8 cellular contexts compared by ENCODE assay signal in genomic region chr17:78186689-78187595, GRCh38. TPM values are rescaled to one million over a fixed set of nuclear protein-coding genes. Genes with fewer than 3 reads are reported as not detected.
DNase-seq lines count a peak whose midpoint lies in the region; ATAC-seq, FAIRE-seq and TF ChIP-seq lines count a peak whose summit lies in the region.

A gene with protein sequence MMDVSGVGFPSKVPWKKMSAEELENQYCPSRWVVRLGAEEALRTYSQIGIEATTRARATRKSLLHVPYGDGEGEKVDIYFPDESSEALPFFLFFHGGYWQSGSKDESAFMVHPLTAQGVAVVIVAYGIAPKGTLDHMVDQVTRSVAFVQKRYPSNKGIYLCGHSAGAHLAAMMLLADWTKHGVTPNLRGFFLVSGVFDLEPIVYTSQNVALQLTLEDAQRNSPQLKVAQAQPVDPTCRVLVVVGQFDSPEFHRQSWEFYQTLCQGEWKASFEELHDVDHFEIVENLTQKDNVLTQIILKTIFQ (plus strand): TSS chr17:78187362. CDS start chr17:78187371, 9 bp downstream.
A gene with protein sequence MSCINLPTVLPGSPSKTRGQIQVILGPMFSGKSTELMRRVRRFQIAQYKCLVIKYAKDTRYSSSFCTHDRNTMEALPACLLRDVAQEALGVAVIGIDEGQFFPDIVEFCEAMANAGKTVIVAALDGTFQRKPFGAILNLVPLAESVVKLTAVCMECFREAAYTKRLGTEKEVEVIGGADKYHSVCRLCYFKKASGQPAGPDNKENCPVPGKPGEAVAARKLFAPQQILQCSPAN (minus strand): TSS chr17:78187052. CDS start chr17:78186994, 58 bp downstream.

- H3K4me1 ChIP-seq in A549 (peaks cover 32% of the 10 kb centered on the region), iPS-18a (ENCODE audit: control insufficient read depth, low read depth, low read length) (no peaks in the 10 kb centered on the region), skeletal muscle tissue (ENCODE audit: control insufficient read depth in 3 of 3, insufficient read depth in 3 of 3, low read length in 3 of 3) (peaks cover 9 to 17% (median 10%) of the 10 kb centered on the region in 3 donors)

- ATAC-seq in A549: peak; percentile 93 to 94
- peak; percentile 82 for ATAC-seq in GM18520 (IDR thresholded peaks at IDR 0.05; ENCODE audit: unreplicated experiment)
- ATAC-seq in HG03064 (IDR thresholded peaks at IDR 0.05; ENCODE audit: low read depth, unreplicated experiment): peak; percentile 77

- peak; percentile 95 for TF ChIP-seq POLR2A in A549 (IDR thresholded peaks at IDR 0.05; ENCODE audit: low read length)

- H3K9me3 ChIP-seq in A549 (no peaks in the 10 kb centered on the region), iPS-18a (ENCODE audit: control insufficient read depth, low read depth, low read length) (no peaks in the 10 kb centered on the region), skeletal muscle tissue (ENCODE audit: control insufficient read depth in 3 of 3, low read length in 3 of 3) (no peaks in the 10 kb centered on the region)

- H3K27me3 ChIP-seq in iPS-18a (ENCODE audit: control insufficient read depth, insufficient read depth, low read length): no peaks in the 10 kb centered on the region
- H3K27me3 ChIP-seq in skeletal muscle tissue (ENCODE audit: control insufficient read depth in 3 of 3, insufficient read depth in 3 of 3, low read length in 3 of 3): no peaks in the 10 kb centered on the region

- TF ChIP-seq RAD21 in A549 (conservative IDR thresholded peaks at IDR 0.05 in 1 of 2, IDR thresholded peaks at IDR 0.05 in 1 of 2): peak in 1 of 2 experiments; percentile 29; a peak in 1 of 5 replicates

- H3K4me3 ChIP-seq in A549: peak within 1 kb of the TSS; percentile 72
- peak within 1 kb of the TSS; percentile 92 for H3K4me3 ChIP-seq in iPS-18a (ENCODE audit: low read length)
- H3K4me3 ChIP-seq in skeletal muscle tissue (ENCODE audit: low read length in 3 of 3): peak within 1 kb of the TSS; percentile 75 to 84 (median 81)

- H3K27ac ChIP-seq in A549 (peak within 1 kb of the TSS; percentile 82 to 88), iPS-18a (ENCODE audit: low read length) (no peak within 1 kb of the TSS), skeletal muscle tissue (ENCODE audit: low read depth, low read length) (peak within 1 kb of the TSS; percentile 58)

- H3K9ac ChIP-seq in iPS-18a (ENCODE audit: low read length) (peak within 1 kb of the TSS; percentile 90), skeletal muscle tissue (ENCODE audit: low read depth in 1 of 3, low read length in 3 of 3) (peak within 1 kb of the TSS in 2 of 3 donors; percentile 62 to 77)

- WGBS in A549 (ENCODE audit: missing lambda C conversion rate): 2% methylated on average over 33 of the region's 57 CpGs

- no peak for FAIRE-seq in A549 (lab: Jason Lieb, UNC)

- peak within 1 kb of the TSS; percentile 91 for H3K4me2 ChIP-seq in A549

- DNase-seq in A549 (ENCODE audit: low read depth in 1 of 2, low spot score in 1 of 2) (peak; percentile 99 to 100), NCI-H2107 treated with DMSO at 0.1 percent for 48 hours (lab: John Stamatoyannopoulos, UW; ENCODE audit: unreplicated experiment) (peak; percentile 86), UCSD-AML1 (lab: John Stamatoyannopoulos, UW; ENCODE audit: unreplicated experiment) (peak; percentile 98), brain pericyte (ENCODE audit: low read depth, low spot score) (peak; percentile 94)

- CTCF ChIA-PET in A549 (lab: Yijun Ruan, JAX): interaction anchor here (0.6 to 7.2 kb wide), 36 partner anchors 12 to 495 kb away, joined by 3 to 105 read pairs (median 4); partner anchors contain the start of genes BIRC5 and TMC6

- peak; percentile 89 for TF ChIP-seq CTCF in A549 (IDR thresholded peaks at IDR 0.05)

- POLR2A ChIA-PET in A549 (lab: Yijun Ruan, JAX): interaction anchor here (0.5 to 2.1 kb wide), 7 partner anchors 10 to 1570 kb away, joined by 3 to 5 read pairs (median 4); no protein-coding TSS in a partner anchor

- TF ChIP-seq EP300 in A549 (IDR thresholded peaks at IDR 0.05): no peak

- H3K36me3 ChIP-seq in iPS-18a (ENCODE audit: control insufficient read depth, low read depth, low read length) (peaks cover 31% of the 10 kb centered on the region), skeletal muscle tissue (ENCODE audit: control insufficient read depth in 3 of 3, insufficient read depth in 3 of 3, low read length in 3 of 3) (peaks cover 0 to 5% (median 4%) of the 10 kb centered on the region in 3 donors)

TF ChIP-seq in A549, 52 proteins besides CTCF, POLR2A, EP300 and RAD21 (continues in another document):
- TF ChIP-seq CHD2 (IDR thresholded peaks at IDR 0.05; ENCODE audit: low read length, partially characterized antibody) (no peak), CBX2 (IDR thresholded peaks at IDR 0.05; ENCODE audit: borderline replicate concordance, low read depth) (no peak), MYC (IDR thresholded peaks at IDR 0.05; ENCODE audit: borderline replicate concordance, low read length) (peak; percentile 92; the same call in 1 of the 2 replicates), NPAS2 (CRISPR knock-in tag; IDR thresholded peaks at IDR 0.05; ENCODE audit: borderline replicate concordance) (no peak), CEBPB (IDR thresholded peaks at IDR 0.05) (no peak; a peak in 1 of 4 replicates), JUNB (IDR thresholded peaks at IDR 0.05) (no peak), HOXA7 (CRISPR knock-in tag; IDR thresholded peaks at IDR 0.05) (no peak), RNF2 (IDR thresholded peaks at IDR 0.05; ENCODE audit: borderline replicate concordance, low read depth) (no peak), ELK1 (IDR thresholded peaks at IDR 0.05; ENCODE audit: low read depth, low read length) (no peak), HEYL (CRISPR knock-in tag; IDR thresholded peaks at IDR 0.05) (no peak), TP53 (CRISPR knock-in tag; IDR thresholded peaks at IDR 0.05) (0 out of 2 replicates have a peak, but pooled peaks have one; percentile 57), CBX8 (IDR thresholded peaks at IDR 0.05) (no peak), BHLHE40 (IDR thresholded peaks at IDR 0.05; ENCODE audit: low read depth, low read length) (0 out of 2 replicates have a peak, but pooled peaks have one; percentile 18), JUN (IDR thresholded peaks at IDR 0.05) (peak; percentile 52 to 82; a peak in 4 of 5 replicates), FOSB (CRISPR knock-in tag; IDR thresholded peaks at IDR 0.05) (no peak), GATA3 (IDR thresholded peaks at IDR 0.05; ENCODE audit: borderline replicate concordance) (no peak), SREBF2 (IDR thresholded peaks at IDR 0.05) (no peak), KDM1A (IDR thresholded peaks at IDR 0.05; ENCODE audit: low read depth) (no peak)
- TF ChIP-seq, protein P1, sequence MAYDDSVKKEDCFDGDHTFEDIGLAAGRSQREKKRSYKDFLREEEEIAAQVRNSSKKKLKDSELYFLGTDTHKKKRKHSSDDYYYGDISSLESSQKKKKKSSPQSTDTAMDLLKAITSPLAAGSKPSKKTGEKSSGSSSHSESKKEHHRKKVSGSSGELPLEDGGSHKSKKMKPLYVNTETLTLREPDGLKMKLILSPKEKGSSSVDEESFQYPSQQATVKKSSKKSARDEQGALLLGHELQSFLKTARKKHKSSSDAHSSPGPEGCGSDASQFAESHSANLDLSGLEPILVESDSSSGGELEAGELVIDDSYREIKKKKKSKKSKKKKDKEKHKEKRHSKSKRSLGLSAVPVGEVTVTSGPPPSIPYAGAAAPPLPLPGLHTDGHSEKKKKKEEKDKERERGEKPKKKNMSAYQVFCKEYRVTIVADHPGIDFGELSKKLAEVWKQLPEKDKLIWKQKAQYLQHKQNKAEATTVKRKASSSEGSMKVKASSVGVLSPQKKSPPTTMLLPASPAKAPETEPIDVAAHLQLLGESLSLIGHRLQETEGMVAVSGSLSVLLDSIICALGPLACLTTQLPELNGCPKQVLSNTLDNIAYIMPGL (CRISPR knock-in tag; IDR thresholded peaks at IDR 0.05; ENCODE audit: borderline replicate concordance): no peak
- TF ChIP-seq, protein P2, sequence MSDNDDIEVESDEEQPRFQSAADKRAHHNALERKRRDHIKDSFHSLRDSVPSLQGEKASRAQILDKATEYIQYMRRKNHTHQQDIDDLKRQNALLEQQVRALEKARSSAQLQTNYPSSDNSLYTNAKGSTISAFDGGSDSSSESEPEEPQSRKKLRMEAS (IDR thresholded peaks at IDR 0.05): peak; percentile 90
- TF ChIP-seq, protein P3, sequence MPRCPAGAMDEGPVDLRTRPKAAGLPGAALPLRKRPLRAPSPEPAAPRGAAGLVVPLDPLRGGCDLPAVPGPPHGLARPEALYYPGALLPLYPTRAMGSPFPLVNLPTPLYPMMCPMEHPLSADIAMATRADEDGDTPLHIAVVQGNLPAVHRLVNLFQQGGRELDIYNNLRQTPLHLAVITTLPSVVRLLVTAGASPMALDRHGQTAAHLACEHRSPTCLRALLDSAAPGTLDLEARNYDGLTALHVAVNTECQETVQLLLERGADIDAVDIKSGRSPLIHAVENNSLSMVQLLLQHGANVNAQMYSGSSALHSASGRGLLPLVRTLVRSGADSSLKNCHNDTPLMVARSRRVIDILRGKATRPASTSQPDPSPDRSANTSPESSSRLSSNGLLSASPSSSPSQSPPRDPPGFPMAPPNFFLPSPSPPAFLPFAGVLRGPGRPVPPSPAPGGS (IDR thresholded peaks at IDR 0.05): peak; percentile 95

RNA-seq across cellular contexts. Expression of the first gene that starts in this region (rescaled TPM):
- 33.4 and 59.8 TPM in 2 replicates for polyA plus RNA-seq in A549 (2011; rRNA removed)
- polyA plus RNA-seq in A549 (2012; cell fraction: cytosol; rRNA removed): 44.2 and 50.6 TPM in 2 replicates
- polyA plus RNA-seq in A549 (2012; cell fraction: nucleus; rRNA removed): 39.7 and 60.2 TPM in 2 replicates
- polyA plus RNA-seq in A549 (2017; fragmentation: RNase III; extraction: RNeasy Plus Mini Kit Qiagen cat#74134 plus additional on column Dnase treatment): 43.4 to 46.0 TPM (median 45.2 TPM) in 3 replicates
- polyA minus RNA-seq in A549 (2011; rRNA and poly(A)+ RNA removed): 51.0 and 55.9 TPM in 2 replicates
- total RNA-seq in skeletal muscle tissue: 23.0 TPM

RNA-seq across cellular contexts. Expression of the second gene that starts in this region (rescaled TPM):
- polyA plus RNA-seq in A549 (2011; rRNA removed) (86.1 and 90.9 TPM in 2 replicates), A549 (2017; fragmentation: RNase III; extraction: RNeasy Plus Mini Kit Qiagen cat#74134 plus additional on column Dnase treatment) (342 to 380 TPM (median 355 TPM) in 3 replicates)
- 504 and 555 TPM in 2 replicates for polyA plus RNA-seq in A549 (2012; cell fraction: cytosol; rRNA removed)
- 355 and 514 TPM in 2 replicates for polyA plus RNA-seq in A549 (2012; cell fraction: nucleus; rRNA removed)
- polyA minus RNA-seq in A549 (2011; rRNA and poly(A)+ RNA removed): 103 and 148 TPM in 2 replicates
- total RNA-seq in skeletal muscle tissue: 12.0 TPM
